30 cellular contexts compared by ENCODE assay signal in genomic region chr5:163440954-163441353, GRCh38. TPM values are rescaled to one million over a fixed set of nuclear protein-coding genes. Genes with fewer than 3 reads are reported as not detected.
A peak's percentile ranks its signal among the peaks of the same experiment; 100 is the strongest.
DNase-seq lines count a peak whose midpoint lies in the region; FAIRE-seq and TF ChIP-seq lines count a peak whose summit lies in the region.
"Had no signal": no experiment of that assay in that cellular context is flagged by ENCODE, and none has a peak within 500 bp of the region (broad histone marks: within the 10 kb centered on the region; RNA-seq: fewer than 3 reads in every experiment).

No MANE protein-coding gene starts in this region.

- TF ChIP-seq CTCF in H9 (conservative IDR thresholded peaks at IDR 0.05): no peak
- no peak for TF ChIP-seq CTCF in neural crest cell (conservative IDR thresholded peaks at IDR 0.05)

- intact Hi-C loops in activated CD4-positive, alpha-beta memory T cell treated with anti-CD3 and anti-CD28 coated beads for 36 hours (cut with micrococcal nuclease): no loop called here

- H3K27me3 ChIP-seq in H9 (ENCODE audit: insufficient read depth, low read length): no peaks in the 10 kb centered on the region
- no peaks in the 10 kb centered on the region for H3K27me3 ChIP-seq in adipocyte (replicated peaks; ENCODE audit: control insufficient read depth, insufficient read depth, low read length)
- H3K27me3 ChIP-seq: BLaER1, brain microvascular endothelial cell, SJCRH30, spleen, uterus had no signal

- H3K79me1 ChIP-seq in H9 (ENCODE audit: insufficient read depth, low read depth, low read length, poor library complexity, severe bottlenecking): no peaks in the 10 kb centered on the region

- H2AK5ac ChIP-seq in H9 (ENCODE audit: insufficient read length, low read length): no peak overlapping the region

- H3K23ac ChIP-seq in H9 (ENCODE audit: insufficient read length, low read depth, low read length): no peak overlapping the region

- H2BK12ac ChIP-seq in H9 (ENCODE audit: insufficient read length, low read depth, low read length): no peak overlapping the region

- no peak overlapping the region for H3K56ac ChIP-seq in H9 (ENCODE audit: insufficient read length, low read depth, low read length)

- H3K27me3 Mint-ChIP-seq in activated CD4-positive, alpha-beta memory T cell treated with anti-CD3 and anti-CD28 coated beads for 36 hours: no peaks in the 10 kb centered on the region
- no peaks in the 10 kb centered on the region for H3K27me3 Mint-ChIP-seq in activated CD4-positive, alpha-beta memory T cell treated with anti-CD3 and anti-CD28 coated beads, Interleukin-2, amount 10 ng/mL, durations not matched to agents 7 days and 5 days
- H3K27me3 Mint-ChIP-seq in H9 (ENCODE audit: low read depth) (no peaks in the 10 kb centered on the region), neural crest cell (ENCODE audit: low read depth) (peaks cover 3% of the 10 kb centered on the region)
- H3K27me3 Mint-ChIP-seq: memory B cell had no signal

- no peak overlapping the region for H3K14ac ChIP-seq in H9 (ENCODE audit: insufficient read depth, low read length)

- no peaks in the 10 kb centered on the region for H4K20me1 ChIP-seq in H9 (ENCODE audit: control insufficient read depth, insufficient read depth, insufficient read length)

- no peak overlapping the region for H2BK15ac ChIP-seq in H9 (ENCODE audit: low read depth, low read length)

- peak overlapping the region; percentile 38 for H3K27ac Mint-ChIP-seq in activated CD4-positive, alpha-beta memory T cell treated with anti-CD3 and anti-CD28 coated beads for 36 hours
- H3K27ac Mint-ChIP-seq in activated CD4-positive, alpha-beta memory T cell treated with anti-CD3 and anti-CD28 coated beads, Interleukin-2, amount 10 ng/mL, durations not matched to agents 7 days and 5 days: no peak overlapping the region
- H3K27ac Mint-ChIP-seq in H9: peak overlapping the region in 2 of 3 experiments; percentile 44 to 63; a peak in 1 of 7 replicates
- no peak overlapping the region for H3K27ac Mint-ChIP-seq in neural crest cell (ENCODE audit: unreplicated experiment)
- H3K27ac Mint-ChIP-seq: memory B cell, nephron progenitor cell had no signal

- no peak overlapping the region for H3K9ac ChIP-seq in H9 (ENCODE audit: extremely low read depth, insufficient read length, low read length)
- H3K9ac ChIP-seq in adipocyte (ENCODE audit: low read length): no peak overlapping the region
- H3K9ac ChIP-seq: BLaER1 had no signal

- peaks cover 4% of the 10 kb centered on the region for H3K23me2 ChIP-seq in H9 (ENCODE audit: insufficient read length, low read depth, low read length, poor library complexity, severe bottlenecking)

- no peak overlapping the region for H2BK20ac ChIP-seq in H9 (ENCODE audit: low read depth, low read length, poor library complexity, severe bottlenecking)

- H2AFZ ChIP-seq in H9 (ENCODE audit: low read length): no peak overlapping the region
- H2AFZ ChIP-seq: PC-9 had no signal

- CTCF ChIA-PET in activated CD4-positive, alpha-beta memory T cell treated with anti-CD3 and anti-CD28 coated beads for 36 hours (lab: Charles Lee): interaction anchor here (1.1 to 2.0 kb wide), 4 partner anchors 15 to 125 kb away, joined by 3 to 8 read pairs (median 4); partner anchors contain the start of genes HMMR and NUDCD2
- CTCF ChIA-PET in activated CD4-positive, alpha-beta memory T cell treated with anti-CD3 and anti-CD28 coated beads, Interleukin-2, amount 10 ng/mL, durations not matched to agents 7 days and 5 days (lab: Charles Lee): interaction anchor here (0.6 to 3.8 kb wide), 3 partner anchors 14 to 42 kb away, joined by 3 to 32 read pairs (median 4); partner anchors contain the start of genes HMMR and NUDCD2

- no peak overlapping the region for H4K91ac ChIP-seq in H9 (ENCODE audit: insufficient read length, low read depth, low read length)

- H3K4me1 ChIP-seq in H9 (ENCODE audit: insufficient read depth, low read length): peaks cover 3% of the 10 kb centered on the region; the same call in 1 of the 2 replicates
- H3K4me1 ChIP-seq in adipocyte (ENCODE audit: control insufficient read depth, insufficient read depth, low read length): peaks cover 38% of the 10 kb centered on the region
- H3K4me1 ChIP-seq: SJCRH30 had no signal

- H3K4me3 ChIP-seq in adipocyte (ENCODE audit: low read length): peak overlapping the region; percentile 86
- H3K4me3 ChIP-seq: A549, BLaER1, PC-9, SJCRH30, spleen, uterus had no signal

- H2BK120ac ChIP-seq in H9 (ENCODE audit: low read depth, low read length, poor library complexity, severe bottlenecking): no peak overlapping the region

- H3K9me3 ChIP-seq in H9 (ENCODE audit: control insufficient read depth, low read depth, low read length): no peaks in the 10 kb centered on the region
- H3K9me3 ChIP-seq in adipocyte (ENCODE audit: control insufficient read depth, low read length): no peaks in the 10 kb centered on the region
- H3K9me3 ChIP-seq: A549, BLaER1, SJCRH30, spleen, uterus had no signal

- H3K79me2 ChIP-seq in H9 (ENCODE audit: insufficient read depth, low read length): peaks cover 15% of the 10 kb centered on the region

- DNase-seq in activated CD4-positive, alpha-beta memory T cell treated with anti-CD3 and anti-CD28 coated beads for 36 hours: no peak
- DNase-seq in activated CD4-positive, alpha-beta memory T cell treated with anti-CD3 and anti-CD28 coated beads, Interleukin-2, amount 10 ng/mL, durations not matched to agents 7 days and 5 days: no peak
- DNase-seq in H9 (no peak), adipocyte (ENCODE audit: low read depth) (no peak), neural crest cell (ENCODE audit: low read depth, low spot score) (no peak), SKM-1 (lab: John Stamatoyannopoulos, UW; ENCODE audit: unreplicated experiment) (no peak), inferior parietal cortex (ENCODE audit: extremely low spot score) (no peak), urothelium cell line (ENCODE audit: low spot score) (no peak)
- DNase-seq: activated CD8-positive, alpha-beta memory T cell treated with anti-CD3 and anti-CD28 coated beads, Interleukin-2, amount 50 U/mL, for 4 hours; activated naive CD4-positive, alpha-beta T cell treated with anti-CD3 and anti-CD28 coated beads, Interleukin-2, amount 50 U/mL, for 16 hours; brain microvascular endothelial cell; cortex of kidney; DMS 273 treated with DMSO at 0.1 percent for 48 hours; GDM1; hypothalamus; kidney; NCI-H2171 treated with DMSO at 0.1 percent for 48 hours; NCI-H748 treated with DMSO at 0.1 percent for 48 hours; nephron progenitor cell; PC-9; SJCRH30; spleen; stimulated activated CD4-positive, alpha-beta T cell treated with anti-CD3 and anti-CD28 coated beads, Interleukin-4, amount 100 ng/mL, for 4 hours; uterus had no signal

- H3K36me3 Mint-ChIP-seq in activated CD4-positive, alpha-beta memory T cell treated with anti-CD3 and anti-CD28 coated beads for 36 hours: peaks cover 33% of the 10 kb centered on the region
- H3K36me3 Mint-ChIP-seq in activated CD4-positive, alpha-beta memory T cell treated with anti-CD3 and anti-CD28 coated beads, Interleukin-2, amount 10 ng/mL, durations not matched to agents 7 days and 5 days (ENCODE audit: low read depth): peaks cover 53% of the 10 kb centered on the region
- H3K36me3 Mint-ChIP-seq in H9 (ENCODE audit: insufficient read depth in 1 of 3, low read depth in 3 of 3) (peaks cover 36 to 76% (median 69%) of the 10 kb centered on the region in 3 experiments), neural crest cell (ENCODE audit: low read depth) (peaks cover 8% of the 10 kb centered on the region)

- H3T11ph ChIP-seq in H9 (ENCODE audit: low read length): no peak overlapping the region

- H3K4me2 ChIP-seq in H9 (ENCODE audit: insufficient read depth, insufficient read length, low read length): no peak overlapping the region
- H3K4me2 ChIP-seq: BLaER1 had no signal

- POLR2A ChIA-PET in activated CD4-positive, alpha-beta memory T cell treated with anti-CD3 and anti-CD28 coated beads for 36 hours (lab: Charles Lee): interaction anchor here (1.0 to 9.1 kb wide), 3 partner anchors 19 to 66 kb away, joined by 3 to 130 read pairs (median 3); partner anchors contain the start of genes HMMR and NUDCD2
- POLR2A ChIA-PET in activated CD4-positive, alpha-beta memory T cell treated with anti-CD3 and anti-CD28 coated beads, Interleukin-2, amount 10 ng/mL, durations not matched to agents 7 days and 5 days (lab: Charles Lee): interaction anchor here (1.0 to 8.7 kb wide), 4 partner anchors 9 to 64 kb away, joined by 3 to 385 read pairs (median 8); partner anchors contain the start of genes HMMR, MAT2B and NUDCD2

- H3K18ac ChIP-seq in H9 (ENCODE audit: insufficient read length, low read depth, low read length): no peak overlapping the region

- peaks cover 37% of the 10 kb centered on the region for H3K4me1 Mint-ChIP-seq in activated CD4-positive, alpha-beta memory T cell treated with anti-CD3 and anti-CD28 coated beads for 36 hours (ENCODE audit: low read depth)
- H3K4me1 Mint-ChIP-seq in activated CD4-positive, alpha-beta memory T cell treated with anti-CD3 and anti-CD28 coated beads, Interleukin-2, amount 10 ng/mL, durations not matched to agents 7 days and 5 days: peaks cover 49% of the 10 kb centered on the region
- peaks cover 29 to 30% of the 10 kb centered on the region in 2 experiments for H3K4me1 Mint-ChIP-seq in H9
- H3K4me1 Mint-ChIP-seq in neural crest cell: peaks cover 45% of the 10 kb centered on the region

- no peak overlapping the region for H3K27ac ChIP-seq in H9 (ENCODE audit: insufficient read length, low read depth, low read length)
- H3K27ac ChIP-seq: A549, BLaER1, brain microvascular endothelial cell, PC-9, SJCRH30, spleen, uterus had no signal

- H3K4ac ChIP-seq in H9 (ENCODE audit: low read depth, low read length): no peak overlapping the region

- H3K4me3 Mint-ChIP-seq in activated CD4-positive, alpha-beta memory T cell treated with anti-CD3 and anti-CD28 coated beads for 36 hours: no peak overlapping the region
- no peak overlapping the region for H3K4me3 Mint-ChIP-seq in activated CD4-positive, alpha-beta memory T cell treated with anti-CD3 and anti-CD28 coated beads, Interleukin-2, amount 10 ng/mL, durations not matched to agents 7 days and 5 days
- no peak overlapping the region for H3K4me3 Mint-ChIP-seq in H9
- H3K4me3 Mint-ChIP-seq in neural crest cell: peak overlapping the region; percentile 33
- H3K4me3 Mint-ChIP-seq: memory B cell had no signal

- H4K8ac ChIP-seq in H9 (replicated peaks; ENCODE audit: insufficient read length, low read depth, low read length): no peak overlapping the region

- H3K9me3 Mint-ChIP-seq in activated CD4-positive, alpha-beta memory T cell treated with anti-CD3 and anti-CD28 coated beads for 36 hours: no peaks in the 10 kb centered on the region
- H3K9me3 Mint-ChIP-seq in activated CD4-positive, alpha-beta memory T cell treated with anti-CD3 and anti-CD28 coated beads, Interleukin-2, amount 10 ng/mL, durations not matched to agents 7 days and 5 days: no peaks in the 10 kb centered on the region
- no peaks in the 10 kb centered on the region for H3K9me3 Mint-ChIP-seq in H9
- no peaks in the 10 kb centered on the region for H3K9me3 Mint-ChIP-seq in neural crest cell
- H3K9me3 Mint-ChIP-seq: memory B cell, nephron progenitor cell had no signal

- FAIRE-seq in urothelium cell line (lab: Jason Lieb, UNC): no peak
- FAIRE-seq: A549, GM19239, H1, HTR-8/SVneo, kidney had no signal

- no CpG with 5 or more reads among the region's 3 CpGs for WGBS in H9 (ENCODE audit: extremely low coverage, insufficient read length, low lambda C conversion rate)

- H2BK5ac ChIP-seq in H9 (ENCODE audit: insufficient read length, low read length): no peak overlapping the region

- H3K36me3 ChIP-seq in adipocyte (ENCODE audit: control insufficient read depth, insufficient read depth, low read length, severe bottlenecking): peaks cover 68% of the 10 kb centered on the region
- H3K36me3 ChIP-seq: uterus had no signal

- H4K5ac ChIP-seq in H9 (ENCODE audit: insufficient read length, low read depth, low read length): no peak overlapping the region

RNA-seq across cellular contexts. Expression of gene CCNG1, which starts 3.6 kb away (rescaled TPM):
- total RNA-seq in activated CD4-positive, alpha-beta memory T cell treated with anti-CD3 and anti-CD28 coated beads for 36 hours: 100 to 1,000 TPM; 139 to 164 TPM
- total RNA-seq in activated CD4-positive, alpha-beta memory T cell treated with anti-CD3 and anti-CD28 coated beads, Interleukin-2, amount 10 ng/mL, durations not matched to agents 7 days and 5 days: 100 to 1,000 TPM; 143 to 154 TPM
- total RNA-seq in H9 (2021): 521 and 523 TPM in 2 replicates
- 194 and 202 TPM in 2 replicates for total RNA-seq in neural crest cell

RNA-seq across cellular contexts. Expression of gene NUDCD2, which starts 18.9 kb away (rescaled TPM):
- 10 to 100 TPM; 46.4 to 48.6 TPM for total RNA-seq in activated CD4-positive, alpha-beta memory T cell treated with anti-CD3 and anti-CD28 coated beads for 36 hours
- 10 to 100 TPM; 36.0 to 39.3 TPM for total RNA-seq in activated CD4-positive, alpha-beta memory T cell treated with anti-CD3 and anti-CD28 coated beads, Interleukin-2, amount 10 ng/mL, durations not matched to agents 7 days and 5 days
- total RNA-seq in H9 (2021) (42.2 and 45.6 TPM in 2 replicates), neural crest cell (40.7 and 43.7 TPM in 2 replicates)

RNA-seq across cellular contexts. Expression of gene HMMR, which starts 19.5 kb away (rescaled TPM):
- total RNA-seq in activated CD4-positive, alpha-beta memory T cell treated with anti-CD3 and anti-CD28 coated beads for 36 hours: 100 to 1,000 TPM; 109 to 118 TPM
- total RNA-seq in activated CD4-positive, alpha-beta memory T cell treated with anti-CD3 and anti-CD28 coated beads, Interleukin-2, amount 10 ng/mL, durations not matched to agents 7 days and 5 days: 10 to 100 TPM; 74.7 to 75.7 TPM
- 36.2 and 37.9 TPM in 2 replicates for total RNA-seq in H9 (2021)
- 38.5 and 44.4 TPM in 2 replicates for total RNA-seq in neural crest cell

Comparison
In these comparisons a context has a peak if more than half of its experiments do, and no peak if none do; other contexts are left out.
1. H3K27ac Mint-ChIP-seq: peak in activated CD4-positive, alpha-beta memory T cell treated with anti-CD3 and anti-CD28 coated beads for 36 hours (single experiment) and H9 (2 of 3); none in activated CD4-positive, alpha-beta memory T cell treated with anti-CD3 and anti-CD28 coated beads, Interleukin-2, amount 10 ng/mL, durations not matched to agents 7 days and 5 days (single experiment) and neural crest cell (single experiment).